10 cellular contexts compared by ENCODE assay signal in the genomic region with DNA sequence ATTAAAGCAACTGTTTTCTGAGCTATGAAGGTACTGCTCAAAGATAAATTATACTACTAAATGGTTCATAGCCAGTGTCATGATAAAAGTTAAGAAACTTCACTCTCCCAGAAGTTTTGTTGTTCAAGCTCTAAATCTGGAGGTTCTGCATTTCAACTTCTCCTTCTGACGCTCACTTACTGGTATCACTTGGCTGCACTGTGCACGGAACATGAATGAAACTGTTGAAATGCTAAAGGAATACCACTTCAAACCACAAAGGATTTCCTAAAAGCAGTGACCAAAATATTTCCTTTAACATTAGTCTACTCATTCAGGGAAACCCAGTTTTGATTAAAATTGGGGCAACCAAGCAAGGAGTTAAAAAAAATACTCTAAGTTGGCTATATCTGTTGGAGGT.
DNase-seq lines count a peak whose midpoint lies in the region; ATAC-seq lines count a peak whose summit lies in the region.
"Had no signal": no experiment of that assay in that cellular context is flagged by ENCODE, and none has a peak within 500 bp of the region (broad histone marks: within the 10 kb centered on the region; RNA-seq: fewer than 3 reads in every experiment).

No MANE protein-coding gene starts in this region.

- 30% methylated on average over 2 of the region's 2 CpGs for whole genome bisulfite sequencing in right cardiac atrium

- H3K27ac Mint-ChIP-seq in stimulated activated naive CD8-positive, alpha-beta T cell treated with anti-CD3 and anti-CD28 coated beads, Interleukin-15, amount 100 ng/mL, for 72 hours = no peak overlapping the region
- H3K27ac Mint-ChIP-seq: stimulated activated effector memory CD8-positive, alpha-beta T cell treated with anti-CD3 and anti-CD28 coated beads, Interleukin-12 subunit alpha, Interleukin-12 subunit beta, amount 100 ng/mL, for 72 hours had no signal

- intact Hi-C loops in right cardiac atrium (cut with DNase I) = no loop called here

- H3K4me3 ChIP-seq in right cardiac atrium (ENCODE audit: low read length) = no peak overlapping the region
- no peak overlapping the region for H3K4me3 ChIP-seq in SJCRH30

- H3K9me3 ChIP-seq in right cardiac atrium (ENCODE audit: control insufficient read depth, low read length) = no peaks in the 10 kb centered on the region
- H3K9me3 ChIP-seq in SJCRH30 (replicated peaks) = no peaks in the 10 kb centered on the region

- no peak for DNase-seq in stimulated activated naive CD8-positive, alpha-beta T cell treated with anti-CD3 and anti-CD28 coated beads, Interleukin-15, Interleukin-2, amounts not matched to agents 100 U/mL and 50 U/mL, for 24 hours
- no peak for DNase-seq in stimulated activated naive CD8-positive, alpha-beta T cell treated with anti-CD3 and anti-CD28 coated beads, Interleukin-15, amount 100 ng/mL, for 72 hours
- peak; percentile 94 for DNase-seq in SKM-1 treated with dmso at 0.1 percent for 144 hours (lab: John Stamatoyannopoulos, UW; ENCODE audit: unreplicated experiment)
- no peak for DNase-seq in right cardiac atrium
- no peak for DNase-seq in SJCRH30
- no peak for DNase-seq in NCI-H2081 treated with DMSO at 0.1 percent for 48 hours (lab: John Stamatoyannopoulos, UW)
- no peak for DNase-seq in NCI-H774 (lab: John Stamatoyannopoulos, UW)
- DNase-seq: effector memory CD4-positive, alpha-beta T cell had no signal

- peak; percentile 19 for ATAC-seq in stimulated activated naive CD8-positive, alpha-beta T cell treated with anti-CD3 and anti-CD28 coated beads, Interleukin-15, Interleukin-2, amounts not matched to agents 100 U/mL and 50 U/mL, for 24 hours
- ATAC-seq in stimulated activated naive CD8-positive, alpha-beta T cell treated with anti-CD3 and anti-CD28 coated beads, Interleukin-15, amount 100 ng/mL, for 72 hours = no peak
- peak; percentile 22 to 48 for ATAC-seq in right cardiac atrium
- ATAC-seq in HG03565 (IDR thresholded peaks at IDR 0.05; ENCODE audit: unreplicated experiment) = no peak

- no peak overlapping the region for H3K27ac ChIP-seq in right cardiac atrium (ENCODE audit: low read length)
- H3K27ac ChIP-seq in SJCRH30 = no peak overlapping the region

- 0 out of 2 replicates have a peak, but pooled peaks cover 7% of the 10 kb centered on the region for H3K36me3 ChIP-seq in SJCRH30

- no peak overlapping the region for H3K4me3 Mint-ChIP-seq in stimulated activated naive CD8-positive, alpha-beta T cell treated with anti-CD3 and anti-CD28 coated beads, Interleukin-15, amount 100 ng/mL, for 72 hours
- H3K4me3 Mint-ChIP-seq: stimulated activated effector memory CD8-positive, alpha-beta T cell treated with anti-CD3 and anti-CD28 coated beads, Interleukin-12 subunit alpha, Interleukin-12 subunit beta, amount 100 ng/mL, for 72 hours had no signal

- H3K9me3 Mint-ChIP-seq in stimulated activated naive CD8-positive, alpha-beta T cell treated with anti-CD3 and anti-CD28 coated beads, Interleukin-15, amount 100 ng/mL, for 72 hours = no peaks in the 10 kb centered on the region
- H3K9me3 Mint-ChIP-seq: stimulated activated effector memory CD8-positive, alpha-beta T cell treated with anti-CD3 and anti-CD28 coated beads, Interleukin-12 subunit alpha, Interleukin-12 subunit beta, amount 100 ng/mL, for 72 hours had no signal

- H3K4me1 ChIP-seq in right cardiac atrium (ENCODE audit: control insufficient read depth, insufficient read depth, low read length) = peaks cover 20% of the 10 kb centered on the region
- H3K4me1 ChIP-seq in SJCRH30 = no peaks in the 10 kb centered on the region

- no peaks in the 10 kb centered on the region for H3K27me3 Mint-ChIP-seq in stimulated activated naive CD8-positive, alpha-beta T cell treated with anti-CD3 and anti-CD28 coated beads, Interleukin-15, amount 100 ng/mL, for 72 hours

- H3K27me3 ChIP-seq in right cardiac atrium (ENCODE audit: control insufficient read depth, insufficient read depth) (no peaks in the 10 kb centered on the region), SJCRH30 (no peaks in the 10 kb centered on the region)

- peaks cover 84% of the 10 kb centered on the region for H3K4me1 Mint-ChIP-seq in stimulated activated naive CD8-positive, alpha-beta T cell treated with anti-CD3 and anti-CD28 coated beads, Interleukin-15, amount 100 ng/mL, for 72 hours

Comparison
In these comparisons a context has a peak if more than half of its experiments do, and no peak if none do; other contexts are left out.
1. ATAC-seq: peak in stimulated activated naive CD8-positive, alpha-beta T cell treated with anti-CD3 and anti-CD28 coated beads, Interleukin-15, Interleukin-2, amounts not matched to agents 100 U/mL and 50 U/mL, for 24 hours (single experiment) and right cardiac atrium (2 of 2); none in stimulated activated naive CD8-positive, alpha-beta T cell treated with anti-CD3 and anti-CD28 coated beads, Interleukin-15, amount 100 ng/mL, for 72 hours (single experiment) and HG03565 (single experiment).